ENCODE assay signal across 19 cellular contexts in genomic region chr17:29399634-29400033, GRCh38. TPM values are rescaled to one million over a fixed set of nuclear protein-coding genes. Genes with fewer than 3 reads are reported as not detected.
DNase-seq lines count a peak whose midpoint lies in the region; ATAC-seq, FAIRE-seq and TF ChIP-seq lines count a peak whose summit lies in the region.
"Had no signal": no experiment of that assay in that cellular context is flagged by ENCODE, and none has a peak within 500 bp of the region (broad histone marks: within the 10 kb centered on the region; RNA-seq: fewer than 3 reads in every experiment).

No MANE protein-coding gene starts in this region.

- H3K4me3 ChIP-seq in GM12878 (no peak overlapping the region), mucosa of descending colon (no peak overlapping the region)

- H2AFZ ChIP-seq in GM12878 (ENCODE audit: control insufficient read depth, low read depth, low read length), result no peak overlapping the region

- H3K36me3 Mint-ChIP-seq in activated CD8-positive, alpha-beta T cell treated with anti-CD3 and anti-CD28 coated beads, Interleukin-2, amount 10 ng/mL, durations not matched to agents 7 days and 5 days (ENCODE audit: low read depth), result peaks cover 36% of the 10 kb centered on the region

- no peak for ATAC-seq in GM12878
- ATAC-seq in left colon, result peak; percentile 56
- ATAC-seq in mucosa of descending colon, result peak; percentile 45
- ATAC-seq in activated CD8-positive, alpha-beta T cell treated with anti-CD3 and anti-CD28 coated beads, Interleukin-2, amount 10 ng/mL, durations not matched to agents 7 days and 5 days, result no peak
- no peak for ATAC-seq in GM21717 (IDR thresholded peaks at IDR 0.05; ENCODE audit: unreplicated experiment)
- ATAC-seq: HCT116 had no signal

- DNase-seq in GM12878 (ENCODE audit: low read depth, low spot score), result no peak
- DNase-seq in left colon, result no peak
- DNase-seq in mucosa of descending colon, result no peak
- DNase-seq in activated CD8-positive, alpha-beta T cell treated with anti-CD3 and anti-CD28 coated beads, Interleukin-2, amount 10 ng/mL, durations not matched to agents 7 days and 5 days, result no peak
- DNase-seq in NCI-H2029 treated with DMSO at 0.1 percent for 48 hours (lab: John Stamatoyannopoulos, UW), result no peak
- DNase-seq: ACHN; BE2C; C1 segment of cervical spinal cord; Caco-2; CD4-positive, alpha-beta T cell; GOT3; H7; HFFc6 had no signal

- intact Hi-C loops in GM12878 (cut with micrococcal nuclease; ENCODE audit: unreplicated experiment), result loop anchor here (10.0 kb wide), 1 partner anchor 115 kb away; no protein-coding TSS in a partner anchor
- intact Hi-C loops in left colon (cut with DNase I, micrococcal nuclease), result no loop called here
- intact Hi-C loops in mucosa of descending colon (cut with DNase I, micrococcal nuclease), result no loop called here

- in situ Hi-C loops in GM12878 (cut with MboI), result no loop called here

- H3K27me3 ChIP-seq in GM12878 (replicated peaks in 1 of 2; ENCODE audit: control insufficient read depth in 2 of 2, insufficient read depth in 2 of 2, low read length in 1 of 2), result no peaks in the 10 kb centered on the region
- H3K27me3 ChIP-seq: BE2C had no signal

- CTCF ChIA-PET in GM12878 (lab: Yijun Ruan, JAX), result interaction anchor here (0.7 to 1.2 kb wide), 2 partner anchors 29 to 300 kb away, joined by 3 read pairs; no protein-coding TSS in a partner anchor
- CTCF ChIA-PET in activated CD8-positive, alpha-beta T cell treated with anti-CD3 and anti-CD28 coated beads, Interleukin-2, amount 10 ng/mL, durations not matched to agents 7 days and 5 days (lab: Charles Lee), result interaction anchor here (2.2 kb wide), 1 partner anchor 30 kb away, joined by 9 read pairs; no protein-coding TSS in a partner anchor

- no peak overlapping the region for H3K27ac ChIP-seq in GM12878 (ENCODE audit: control insufficient read depth, insufficient read depth)

- BruUV-seq in GM12878 (replicated peaks; lab: Mats Ljungman, UMichigan), result no TSS peak

- no peak for TF ChIP-seq EP300 in GM12878 (IDR thresholded peaks at IDR 0.05; ENCODE audit: borderline replicate concordance in 1 of 2, control insufficient read depth in 1 of 2, low read depth in 2 of 2, low read length in 2 of 2)

- TF ChIP-seq RAD21 in GM12878 (IDR thresholded peaks at IDR 0.05; ENCODE audit: insufficient read depth, low read depth, low read length), result no peak

- SMC1A ChIA-PET in GM12878 (lab: Charles Lee; ENCODE audit: uncharacterized antibody, unreplicated experiment), result no interaction called here

- no peak for TF ChIP-seq POLR2A in GM12878 (IDR thresholded peaks at IDR 0.05; ENCODE audit: low read depth, low read length)

- RAD21 ChIA-PET in GM12878 (lab: Charles Lee; ENCODE audit: unreplicated experiment), result no interaction called here

- H3K27ac Mint-ChIP-seq in activated CD8-positive, alpha-beta T cell treated with anti-CD3 and anti-CD28 coated beads, Interleukin-2, amount 10 ng/mL, durations not matched to agents 7 days and 5 days, result no peak overlapping the region
- H3K27ac Mint-ChIP-seq: CD4-positive, alpha-beta T cell; HFFc6 had no signal

- TF ChIP-seq CTCF in GM12878 (IDR thresholded peaks at IDR 0.05 in 2 of 3, conservative IDR thresholded peaks at IDR 0.05 in 1 of 3; ENCODE audit: control insufficient read depth in 2 of 3, extremely low read depth in 1 of 3, insufficient read depth in 1 of 3, low read depth in 3 of 3, low read length in 3 of 3), result no peak
- no peak for TF ChIP-seq CTCF in mucosa of descending colon (IDR thresholded peaks at IDR 0.05)

- no peaks in the 10 kb centered on the region for H4K20me1 ChIP-seq in GM12878 (ENCODE audit: control insufficient read depth, insufficient read depth)

- H3K9me3 ChIP-seq in GM12878 (replicated peaks; ENCODE audit: control insufficient read depth, insufficient read depth, low read length), result peaks cover 4% of the 10 kb centered on the region; the same call in 2 of the 3 replicates
- no peaks in the 10 kb centered on the region for H3K9me3 ChIP-seq in mucosa of descending colon
- H3K9me3 ChIP-seq: BE2C had no signal

- H3K4me1 ChIP-seq in GM12878 (ENCODE audit: control insufficient read depth, insufficient read depth, low read length) (no peaks in the 10 kb centered on the region), mucosa of descending colon (ENCODE audit: low read depth) (peaks cover 1% of the 10 kb centered on the region)
- H3K4me1 ChIP-seq: BE2C had no signal

- no peak overlapping the region for H3K4me2 ChIP-seq in GM12878 (ENCODE audit: control insufficient read depth, insufficient read depth)

- H3K9ac ChIP-seq in GM12878 (ENCODE audit: control insufficient read depth, insufficient read depth, low read length), result no peak overlapping the region

- H3K79me2 ChIP-seq in GM12878 (ENCODE audit: control insufficient read depth, insufficient read depth, low read length), result peaks cover 54% of the 10 kb centered on the region

- POLR2A ChIA-PET in GM12878 (lab: Charles Lee), result interaction anchor here (0.6 to 0.7 kb wide), 2 partner anchors 11 to 105 kb away, joined by 3 to 4 read pairs; partner anchors contain the start of gene NUFIP2
- POLR2A ChIA-PET in activated CD8-positive, alpha-beta T cell treated with anti-CD3 and anti-CD28 coated beads, Interleukin-2, amount 10 ng/mL, durations not matched to agents 7 days and 5 days (lab: Charles Lee), result interaction anchor here (2.3 kb wide), 1 partner anchor 9 kb away, joined by 9 read pairs; the partner anchor contains the start of gene TAOK1

- H3K36me3 ChIP-seq in GM12878 (ENCODE audit: control insufficient read depth in 2 of 2, insufficient read depth in 2 of 2, low read length in 1 of 2) (peaks cover 0 to 9% of the 10 kb centered on the region in 2 experiments; a peak in 3 of 4 replicates), mucosa of descending colon (ENCODE audit: low read depth) (no peaks in the 10 kb centered on the region)
- H3K36me3 ChIP-seq: BE2C had no signal

- no peak overlapping the region for H3K4me3 Mint-ChIP-seq in activated CD8-positive, alpha-beta T cell treated with anti-CD3 and anti-CD28 coated beads, Interleukin-2, amount 10 ng/mL, durations not matched to agents 7 days and 5 days
- H3K4me3 Mint-ChIP-seq: CD4-positive, alpha-beta T cell; HFFc6 had no signal

- no peaks in the 10 kb centered on the region for H3K27me3 Mint-ChIP-seq in activated CD8-positive, alpha-beta T cell treated with anti-CD3 and anti-CD28 coated beads, Interleukin-2, amount 10 ng/mL, durations not matched to agents 7 days and 5 days (ENCODE audit: low read depth)
- H3K27me3 Mint-ChIP-seq: CD4-positive, alpha-beta T cell had no signal

- peaks cover 5% of the 10 kb centered on the region for H3K4me1 Mint-ChIP-seq in activated CD8-positive, alpha-beta T cell treated with anti-CD3 and anti-CD28 coated beads, Interleukin-2, amount 10 ng/mL, durations not matched to agents 7 days and 5 days (ENCODE audit: low read depth)

- peak; percentile 13 for FAIRE-seq in GM12878 (lab: Jason Lieb, UNC)
- FAIRE-seq: A204.1, D721Med, G401.6, GM12892 had no signal

- WGBS in GM12878 (ENCODE audit: insufficient coverage, insufficient replicate concordance, low lambda C conversion rate, missing lambda C conversion rate), result 89% methylated on average over 4 of the region's 4 CpGs

- H3K9me3 Mint-ChIP-seq in activated CD8-positive, alpha-beta T cell treated with anti-CD3 and anti-CD28 coated beads, Interleukin-2, amount 10 ng/mL, durations not matched to agents 7 days and 5 days (ENCODE audit: insufficient read depth), result no peaks in the 10 kb centered on the region
- H3K9me3 Mint-ChIP-seq: CD4-positive, alpha-beta T cell; HFFc6 had no signal

TF ChIP-seq in GM12878, 131 proteins besides CTCF, POLR2A, EP300 and RAD21:
- TF ChIP-seq IKZF2 (IDR thresholded peaks at IDR 0.05) (no peak), MTA3 (IDR thresholded peaks at IDR 0.05; ENCODE audit: borderline replicate concordance, low read length) (no peak)

RNA-seq across cellular contexts. Expression of gene TAOK1, which starts 9.5 kb away (rescaled TPM):
- 94.8 and 101 TPM in 2 replicates for total RNA-seq in GM12878 (2013; cell fraction: nucleolus; rRNA removed)
- 16.2 and 17.8 TPM in 2 replicates for total RNA-seq in GM12878 (2014; rRNA removed)
- 18.1 and 19.3 TPM in 2 replicates for total RNA-seq in GM12878 (2014; rRNA removed; fragmentation: Illumina TruSeq; extraction: Trizol)
- 26.3 and 27.1 TPM in 2 replicates for total RNA-seq in GM12878 (2021)
- 3.9 TPM for polyA plus RNA-seq in GM12878 (2011; ENCODE audit: low read depth)
- polyA plus RNA-seq in GM12878 (2011; rRNA removed), result 18.6 and 27.6 TPM in 2 replicates
- 5.2 and 7.0 TPM in 2 replicates for polyA plus RNA-seq in GM12878 (2011; cell fraction: cytosol; rRNA removed)
- polyA plus RNA-seq in GM12878 (2011; cell fraction: nucleus; rRNA removed), result 25.2 and 26.3 TPM in 2 replicates
- polyA plus RNA-seq in GM12878 (2012), result 5.1 and 8.4 TPM in 2 replicates
- 15.1 and 18.1 TPM in 2 replicates for polyA plus RNA-seq in GM12878 (2014; fragmentation: Illumina TruSeq; extraction: Trizol)
- polyA plus RNA-seq in GM12878 (2014; fragmentation: Nextera tagmentation; extraction: Ambion mirVana), result 1 to 10 TPM; 2.4 to 3.4 TPM
- 7.7 and 8.5 TPM in 2 replicates for polyA plus RNA-seq in GM12878 (2014; rRNA removed)
- 1 to 10 TPM; 2.0 to 2.7 TPM for polyA plus RNA-seq in GM12878 (2016; fragmentation: Nextera tagmentation; extraction: Ambion mirVana)
- polyA minus RNA-seq in GM12878 (2011; rRNA and poly(A)+ RNA removed), result 26.9 and 44.5 TPM in 2 replicates
- 15.1 and 18.0 TPM in 2 replicates for polyA minus RNA-seq in GM12878 (2011; cell fraction: cytosol; rRNA and poly(A)+ RNA removed)
- 21.4 and 24.8 TPM in 2 replicates for polyA minus RNA-seq in GM12878 (2011; cell fraction: nucleus; rRNA and poly(A)+ RNA removed)
- 10 to 100 TPM; 50.6 to 54.9 TPM for total RNA-seq in left colon
- total RNA-seq in mucosa of descending colon, result 10 to 100 TPM; 50.0 to 76.3 (median 52.1) TPM
- 10 to 100 TPM; 51.7 to 53.0 TPM for total RNA-seq in activated CD8-positive, alpha-beta T cell treated with anti-CD3 and anti-CD28 coated beads, Interleukin-2, amount 10 ng/mL, durations not matched to agents 7 days and 5 days

Comparison
In these comparisons a context has a peak if more than half of its experiments do, and no peak if none do; other contexts are left out.
1. ATAC-seq: peak in left colon (single experiment) and mucosa of descending colon (single experiment); none in GM12878 (single experiment), activated CD8-positive, alpha-beta T cell treated with anti-CD3 and anti-CD28 coated beads, Interleukin-2, amount 10 ng/mL, durations not matched to agents 7 days and 5 days (single experiment) and GM21717 (single experiment).